Comparison of ENCODE assay signal across 16 cellular contexts in genomic region chr6:109800771-109801170, GRCh38.
A peak's percentile ranks its signal among the peaks of the same experiment; 100 is the strongest.
DNase-seq lines count a peak whose midpoint lies in the region; ATAC-seq lines count a peak whose summit lies in the region.
"Had no signal": no experiment of that assay in that cellular context is flagged by ENCODE, and none has a peak within 500 bp of the region (broad histone marks: within the 10 kb centered on the region; RNA-seq: fewer than 3 reads in every experiment).

No MANE protein-coding gene starts in this region.

- DNase-seq in NCI-H2196 (lab: John Stamatoyannopoulos, UW; ENCODE audit: unreplicated experiment) (peak; percentile 12), NCI-H2196 treated with DMSO at 0.1 percent for 48 hours (lab: John Stamatoyannopoulos, UW; ENCODE audit: unreplicated experiment) (no peak), NCI-H2107 treated with DMSO at 0.1 percent for 48 hours (lab: John Stamatoyannopoulos, UW; ENCODE audit: unreplicated experiment) (peak; percentile 73), NCI-H774 (lab: John Stamatoyannopoulos, UW) (peak; percentile 68), mucosa of gallbladder (ENCODE audit: low spot score) (no peak), GDM1 (lab: John Stamatoyannopoulos, UW) (no peak)
- DNase-seq: CD4-positive, alpha-beta memory T cell; GF-D8; HCEC 1CT; NCI-H1436 treated with DMSO at 0.1 percent for 48 hours; NCI-H2171; NCI-H526; SJCRH30; T-helper 17 cell had no signal

- ATAC-seq in HG03095 (IDR thresholded peaks at IDR 0.05; ENCODE audit: unreplicated experiment) (no peak), HG03139 (IDR thresholded peaks at IDR 0.05; ENCODE audit: unreplicated experiment) (no peak)
- ATAC-seq: T-helper 17 cell had no signal

Comparison
In these comparisons a context has a peak if more than half of its experiments do, and no peak if none do; other contexts are left out.
1. DNase-seq: peak in NCI-H2196 (single experiment), NCI-H2107 treated with DMSO at 0.1 percent for 48 hours (single experiment) and NCI-H774 (single experiment); none in NCI-H2196 treated with DMSO at 0.1 percent for 48 hours (single experiment), mucosa of gallbladder (single experiment) and GDM1 (single experiment).